29 cellular contexts compared by ENCODE assay signal in genomic region chr3:139686206-139686605, GRCh38. TPM values are rescaled to one million over a fixed set of nuclear protein-coding genes. Genes with fewer than 3 reads are reported as not detected.
DNase-seq lines count a peak whose midpoint lies in the region; ATAC-seq, FAIRE-seq and TF ChIP-seq lines count a peak whose summit lies in the region.
"Had no signal": no experiment of that assay in that cellular context is flagged by ENCODE, and none has a peak within 500 bp of the region (broad histone marks: within the 10 kb centered on the region; RNA-seq: fewer than 3 reads in every experiment).

No MANE protein-coding gene starts in this region.

- no peaks in the 10 kb centered on the region for H3K9me3 ChIP-seq in right cardiac atrium (ENCODE audit: control insufficient read depth, low read length)
- H3K9me3 ChIP-seq: BE2C, BLaER1 had no signal

- H3K4me3 Mint-ChIP-seq in stimulated activated memory B cell treated with anti-CD40 and anti-IgM and Interleukin-4, amounts not matched to agents 10 μg/mL and 1 μg/mL and 100 μg/mL, for 72 hours: no peak overlapping the region
- H3K4me3 Mint-ChIP-seq: CD14-positive monocyte; CD4-positive, alpha-beta memory T cell; CD4-positive, CD25-positive, alpha-beta regulatory T cell; CD8-positive, alpha-beta memory T cell had no signal

- H3K4me3 ChIP-seq in right cardiac atrium (ENCODE audit: low read length): no peak overlapping the region
- H3K4me3 ChIP-seq in coronary artery: no peak overlapping the region
- H3K4me3 ChIP-seq: BLaER1, GM12878 had no signal

- no peaks in the 10 kb centered on the region for H3K4me1 ChIP-seq in right cardiac atrium (ENCODE audit: control insufficient read depth, insufficient read depth, low read length)
- H3K4me1 ChIP-seq: BE2C, BLaER1 had no signal

- intact Hi-C loops in Right ventricle myocardium superior (cut with DNase I): no loop called here
- intact Hi-C loops in left cardiac atrium (cut with DNase I): no loop called here
- intact Hi-C loops in right cardiac atrium (cut with DNase I): no loop called here
- intact Hi-C loops in cardiac septum (cut with DNase I): no loop called here

- ATAC-seq in Right ventricle myocardium superior (ENCODE audit: poor library complexity) (peak; percentile 59), left cardiac atrium (no peak), right cardiac atrium (peak; percentile 45 to 66)
- peak; percentile 29 for ATAC-seq in stimulated activated memory B cell treated with anti-CD40 and anti-IgM and Interleukin-4, amounts not matched to agents 10 μg/mL and 1 μg/mL and 100 μg/mL, for 72 hours
- ATAC-seq: GM12878 had no signal

- no peak for FAIRE-seq in GM12892 (lab: Jason Lieb, UNC)
- FAIRE-seq: A204.1, GM12878, GM19239 had no signal

- no peaks in the 10 kb centered on the region for H3K9me3 Mint-ChIP-seq in stimulated activated memory B cell treated with anti-CD40 and anti-IgM and Interleukin-4, amounts not matched to agents 10 μg/mL and 1 μg/mL and 100 μg/mL, for 72 hours
- H3K9me3 Mint-ChIP-seq: CD4-positive, alpha-beta memory T cell; CD4-positive, CD25-positive, alpha-beta regulatory T cell had no signal

- no peaks in the 10 kb centered on the region for H3K4me1 Mint-ChIP-seq in stimulated activated memory B cell treated with anti-CD40 and anti-IgM and Interleukin-4, amounts not matched to agents 10 μg/mL and 1 μg/mL and 100 μg/mL, for 72 hours
- H3K4me1 Mint-ChIP-seq: CD4-positive, alpha-beta memory T cell; CD4-positive, CD25-positive, alpha-beta regulatory T cell; CD8-positive, alpha-beta memory T cell had no signal

- TF ChIP-seq CTCF in coronary artery (IDR thresholded peaks at IDR 0.05): no peak

- no peak overlapping the region for H3K27ac ChIP-seq in right cardiac atrium (ENCODE audit: low read length)
- no peak overlapping the region for H3K27ac ChIP-seq in coronary artery
- H3K27ac ChIP-seq: BLaER1 had no signal

- 67% methylated on average over 3 of the region's 3 CpGs for WGBS in right cardiac atrium

- TF ChIP-seq POLR2A in GM12892 (IDR thresholded peaks at IDR 0.05; ENCODE audit: low read depth, low read length): no peak

- H3K27me3 Mint-ChIP-seq in stimulated activated memory B cell treated with anti-CD40 and anti-IgM and Interleukin-4, amounts not matched to agents 10 μg/mL and 1 μg/mL and 100 μg/mL, for 72 hours: peaks cover 22% of the 10 kb centered on the region

- no peak for DNase-seq in Right ventricle myocardium superior
- DNase-seq in left cardiac atrium: no peak
- DNase-seq in right cardiac atrium: peak in 2 of 3 donors; percentile 18 to 62
- no peak for DNase-seq in cardiac septum (ENCODE audit: low spot score)
- peak; percentile 52 for DNase-seq in coronary artery (ENCODE audit: low spot score)
- DNase-seq in globus pallidus (ENCODE audit: low spot score): no peak
- DNase-seq in GM12892 (ENCODE audit: insufficient read length): no peak
- DNase-seq: 8988T; ACHN; BE2C; C1 segment of cervical spinal cord; CD4-positive, alpha-beta memory T cell; CD4-positive, CD25-positive, alpha-beta regulatory T cell; CD8-positive, alpha-beta memory T cell; COR-L47; DMS 273 treated with DMSO at 0.1 percent for 48 hours; DMS153; DMS53; DMS79; DND-41; EL; GDM1 had no signal

- no peaks in the 10 kb centered on the region for H3K27me3 ChIP-seq in right cardiac atrium (ENCODE audit: control insufficient read depth, insufficient read depth)
- H3K27me3 ChIP-seq: BE2C, BLaER1 had no signal

- H3K36me3 Mint-ChIP-seq in stimulated activated memory B cell treated with anti-CD40 and anti-IgM and Interleukin-4, amounts not matched to agents 10 μg/mL and 1 μg/mL and 100 μg/mL, for 72 hours: no peaks in the 10 kb centered on the region
- H3K36me3 Mint-ChIP-seq: CD14-positive monocyte; CD4-positive, alpha-beta memory T cell; CD4-positive, CD25-positive, alpha-beta regulatory T cell; CD8-positive, alpha-beta memory T cell had no signal

- H3K27ac Mint-ChIP-seq in stimulated activated memory B cell treated with anti-CD40 and anti-IgM and Interleukin-4, amounts not matched to agents 10 μg/mL and 1 μg/mL and 100 μg/mL, for 72 hours: no peak overlapping the region
- H3K27ac Mint-ChIP-seq: CD14-positive monocyte; CD4-positive, CD25-positive, alpha-beta regulatory T cell; CD8-positive, alpha-beta memory T cell had no signal

RNA-seq across cellular contexts. Expression of gene NMNAT3, which starts 8.4 kb away (rescaled TPM):
- 12.1 TPM for total RNA-seq in Right ventricle myocardium superior
- 10 to 100 TPM; 13.0 to 14.8 TPM for total RNA-seq in left cardiac atrium
- 10 to 100 TPM in 3 of 4 donors, 1 to 10 TPM in 1; 9.6 to 19.2 (median 16.9) TPM for total RNA-seq in right cardiac atrium
- 12.3 TPM for polyA plus RNA-seq in right cardiac atrium
- total RNA-seq in cardiac septum: 9.7 TPM
- polyA plus RNA-seq in GM12892 (2012; ENCODE audit: missing spikeins): 0.04 TPM
- total RNA-seq: G401 had no signal

Comparison
In these comparisons a context has a peak if more than half of its experiments do, and no peak if none do; other contexts are left out.
1. ATAC-seq: peak in Right ventricle myocardium superior (single experiment), right cardiac atrium (2 of 2) and stimulated activated memory B cell treated with anti-CD40 and anti-IgM and Interleukin-4, amounts not matched to agents 10 μg/mL and 1 μg/mL and 100 μg/mL, for 72 hours (single experiment); none in left cardiac atrium (0 of 2).
2. DNase-seq: peak in right cardiac atrium (2 of 3) and coronary artery (single experiment); none in Right ventricle myocardium superior (single experiment), left cardiac atrium (single experiment), cardiac septum (single experiment), globus pallidus (single experiment) and GM12892 (single experiment).